ENCODE assay signal across 21 cellular contexts in genomic region chr15:71612869-71613268, GRCh38.
"Had no signal": no experiment of that assay in that cellular context is flagged by ENCODE, and none has a peak within 500 bp of the region (broad histone marks: within the 10 kb centered on the region; RNA-seq: fewer than 3 reads in every experiment).

No MANE protein-coding gene starts in this region.

- ATAC-seq: activated T-cell treated with anti-CD3 and anti-CD28 coated beads, Interleukin-2, amount 50 U/mL, for 72 hours; naive thymus-derived CD8-positive, alpha-beta T cell; stimulated activated naive B cell treated with anti-CD40 and anti-IgM and Interleukin-4, amounts not matched to agents 10 μg/mL and 1 μg/mL and 100 μg/mL, for 72 hours; T-helper 17 cell had no signal

- H3K27ac Mint-ChIP-seq: activated CD4-positive, alpha-beta memory T cell treated with anti-CD3 and anti-CD28 coated beads for 36 hours; activated naive CD4-positive, alpha-beta T cell treated with anti-CD3 and anti-CD28 coated beads, Interleukin-2, amount 10 ng/mL, durations not matched to agents 7 days and 5 days; activated T-cell treated with anti-CD3 and anti-CD28 coated beads, Interleukin-2, amount 50 U/mL, for 72 hours; naive thymus-derived CD8-positive, alpha-beta T cell; stimulated activated naive B cell treated with anti-CD40 and anti-IgM and Interleukin-4, amounts not matched to agents 10 μg/mL and 1 μg/mL and 100 μg/mL, for 72 hours; T-helper 17 cell; type B pancreatic cell had no signal

- H3K27me3 ChIP-seq: esophagus muscularis mucosa, gastroesophageal sphincter, heart left ventricle, sigmoid colon had no signal

- H3K27ac ChIP-seq: coronary artery, esophagus muscularis mucosa, gastroesophageal sphincter, heart left ventricle, sigmoid colon, thoracic aorta had no signal

- H3K4me3 ChIP-seq: coronary artery, esophagus muscularis mucosa, gastroesophageal sphincter, heart left ventricle, sigmoid colon, smooth muscle cell, thoracic aorta had no signal

- H3K36me3 ChIP-seq: esophagus muscularis mucosa, gastroesophageal sphincter, heart left ventricle, sigmoid colon, thoracic aorta had no signal

- DNase-seq: activated CD4-positive, alpha-beta memory T cell treated with anti-CD3 and anti-CD28 coated beads for 36 hours; activated CD4-positive, alpha-beta T cell treated with anti-CD3 and anti-CD28 coated beads for 48 hours; activated effector memory CD4-positive, alpha-beta T cell treated with anti-CD3 and anti-CD28 coated beads, Interleukin-2, amount 50 U/mL, for 16 hours; activated naive CD4-positive, alpha-beta T cell treated with anti-CD3 and anti-CD28 coated beads, Interleukin-2, amount 10 ng/mL, durations not matched to agents 7 days and 5 days; activated T-cell treated with anti-CD3 and anti-CD28 coated beads, Interleukin-2, amount 50 U/mL, for 72 hours; amygdala; cerebellar nuclear complex; heart left ventricle; islet precursor cell; naive thymus-derived CD8-positive, alpha-beta T cell; stimulated activated CD4-positive, alpha-beta T cell treated with anti-CD3 and anti-CD28 coated beads, Interleukin-15, amount 100 ng/mL, for 24 hours; stimulated activated CD8-positive, alpha-beta memory T cell treated with anti-CD3 and anti-CD28 coated beads, Interleukin-4, amount 100 ng/mL, for 48 hours; stimulated activated naive B cell treated with anti-CD40 and anti-IgM and Interleukin-4, amounts not matched to agents 10 μg/mL and 1 μg/mL and 100 μg/mL, for 72 hours; T-helper 17 cell had no signal

- H3K9me3 Mint-ChIP-seq: activated CD4-positive, alpha-beta memory T cell treated with anti-CD3 and anti-CD28 coated beads for 36 hours; activated naive CD4-positive, alpha-beta T cell treated with anti-CD3 and anti-CD28 coated beads, Interleukin-2, amount 10 ng/mL, durations not matched to agents 7 days and 5 days; activated T-cell treated with anti-CD3 and anti-CD28 coated beads, Interleukin-2, amount 50 U/mL, for 72 hours; naive thymus-derived CD8-positive, alpha-beta T cell; stimulated activated naive B cell treated with anti-CD40 and anti-IgM and Interleukin-4, amounts not matched to agents 10 μg/mL and 1 μg/mL and 100 μg/mL, for 72 hours; type B pancreatic cell had no signal

- H3K4me2 ChIP-seq: smooth muscle cell had no signal

- H3K4me1 Mint-ChIP-seq: activated naive CD4-positive, alpha-beta T cell treated with anti-CD3 and anti-CD28 coated beads, Interleukin-2, amount 10 ng/mL, durations not matched to agents 7 days and 5 days; naive thymus-derived CD8-positive, alpha-beta T cell; stimulated activated naive B cell treated with anti-CD40 and anti-IgM and Interleukin-4, amounts not matched to agents 10 μg/mL and 1 μg/mL and 100 μg/mL, for 72 hours; T-helper 17 cell had no signal

- H3K9me3 ChIP-seq: esophagus muscularis mucosa, gastroesophageal sphincter, heart left ventricle, sigmoid colon, thoracic aorta had no signal

- H3K36me3 Mint-ChIP-seq: activated CD4-positive, alpha-beta memory T cell treated with anti-CD3 and anti-CD28 coated beads for 36 hours; activated naive CD4-positive, alpha-beta T cell treated with anti-CD3 and anti-CD28 coated beads, Interleukin-2, amount 10 ng/mL, durations not matched to agents 7 days and 5 days; naive thymus-derived CD8-positive, alpha-beta T cell; stimulated activated naive B cell treated with anti-CD40 and anti-IgM and Interleukin-4, amounts not matched to agents 10 μg/mL and 1 μg/mL and 100 μg/mL, for 72 hours; type B pancreatic cell had no signal

- H3K4me3 Mint-ChIP-seq: activated CD4-positive, alpha-beta memory T cell treated with anti-CD3 and anti-CD28 coated beads for 36 hours; activated naive CD4-positive, alpha-beta T cell treated with anti-CD3 and anti-CD28 coated beads, Interleukin-2, amount 10 ng/mL, durations not matched to agents 7 days and 5 days; activated T-cell treated with anti-CD3 and anti-CD28 coated beads, Interleukin-2, amount 50 U/mL, for 72 hours; naive thymus-derived CD8-positive, alpha-beta T cell; stimulated activated naive B cell treated with anti-CD40 and anti-IgM and Interleukin-4, amounts not matched to agents 10 μg/mL and 1 μg/mL and 100 μg/mL, for 72 hours; T-helper 17 cell; type B pancreatic cell had no signal

- H3K4me1 ChIP-seq: sigmoid colon had no signal

- H3K27me3 Mint-ChIP-seq: type B pancreatic cell had no signal
